ENCODE assay signal across 9 cellular contexts in genomic region chr4:8157496-8157895, GRCh38. TPM values are rescaled to one million over a fixed set of nuclear protein-coding genes. Genes with fewer than 3 reads are reported as not detected.
DNase-seq lines count a peak whose midpoint lies in the region; ATAC-seq and TF ChIP-seq lines count a peak whose summit lies in the region.
"Had no signal": no experiment of that assay in that cellular context is flagged by ENCODE, and none has a peak within 500 bp of the region (broad histone marks: within the 10 kb centered on the region; RNA-seq: fewer than 3 reads in every experiment).

No MANE protein-coding gene starts in this region.

- no peak for TF ChIP-seq CTCF in SK-N-SH (IDR thresholded peaks at IDR 0.05)
- TF ChIP-seq CTCF in activated CD8-positive, alpha-beta T cell treated with anti-CD3 and anti-CD28 coated beads for 36 hours (IDR thresholded peaks at IDR 0.05), result no peak

- H3K9me3 ChIP-seq in SK-N-SH (no peaks in the 10 kb centered on the region), right cardiac atrium (ENCODE audit: control insufficient read depth, low read length) (no peaks in the 10 kb centered on the region)

- 63% methylated on average over 12 of the region's 15 CpGs for WGBS in SK-N-SH (ENCODE audit: low lambda C conversion rate)
- 24% methylated on average over 15 of the region's 15 CpGs for WGBS in right cardiac atrium

- H3K27ac ChIP-seq in SK-N-SH (ENCODE audit: low read depth in 2 of 2, low read length in 1 of 2) (no peak overlapping the region), right cardiac atrium (ENCODE audit: low read length) (no peak overlapping the region)

- no peaks in the 10 kb centered on the region for H3K9me2 ChIP-seq in SK-N-SH

- H3F3A ChIP-seq in SK-N-SH (replicated peaks; ENCODE audit: insufficient read depth), result no peaks in the 10 kb centered on the region

- H4K20me1 ChIP-seq in SK-N-SH (ENCODE audit: insufficient read depth), result no peaks in the 10 kb centered on the region

- POLR2A ChIA-PET in SK-N-SH (lab: Yijun Ruan, JAX), result no interaction called here
- POLR2A ChIA-PET in activated CD8-positive, alpha-beta T cell treated with anti-CD3 and anti-CD28 coated beads for 36 hours (lab: Charles Lee), result no interaction called here

- peaks cover 20% of the 10 kb centered on the region for H3K27me3 ChIP-seq in SK-N-SH (ENCODE audit: insufficient read depth)
- no peaks in the 10 kb centered on the region for H3K27me3 ChIP-seq in right cardiac atrium (ENCODE audit: control insufficient read depth, insufficient read depth)

- H3K27me3 Mint-ChIP-seq in activated CD8-positive, alpha-beta T cell treated with anti-CD3 and anti-CD28 coated beads for 36 hours, result peaks cover 8% of the 10 kb centered on the region
- peaks cover 9% of the 10 kb centered on the region for H3K27me3 Mint-ChIP-seq in stimulated activated memory B cell treated with anti-CD40 and anti-IgM and Interleukin-4, amounts not matched to agents 10 μg/mL and 1 μg/mL and 100 μg/mL, for 72 hours

- no peaks in the 10 kb centered on the region for H3K79me2 ChIP-seq in SK-N-SH (ENCODE audit: insufficient read depth)

- no peak for TF ChIP-seq EP300 in SK-N-SH (IDR thresholded peaks at IDR 0.05; ENCODE audit: borderline replicate concordance in 1 of 2, low read depth in 1 of 2, low read length in 1 of 2)

- CTCF ChIA-PET in SK-N-SH (lab: Yijun Ruan, JAX), result interaction anchor here (1.4 to 5.0 kb wide), 3 partner anchors 13 to 31 kb away, joined by 3 to 26 read pairs (median 4); no protein-coding TSS in a partner anchor
- CTCF ChIA-PET in activated CD8-positive, alpha-beta T cell treated with anti-CD3 and anti-CD28 coated beads for 36 hours (lab: Charles Lee), result interaction anchor here (1.5 kb wide), 1 partner anchor 11 kb away, joined by 3 read pairs; no protein-coding TSS in a partner anchor

- H3K9ac ChIP-seq in SK-N-SH, result no peak overlapping the region

- no peak overlapping the region for H2AFZ ChIP-seq in SK-N-SH (ENCODE audit: low read depth)

- peaks cover 15% of the 10 kb centered on the region for H3K4me1 Mint-ChIP-seq in activated CD8-positive, alpha-beta T cell treated with anti-CD3 and anti-CD28 coated beads for 36 hours (ENCODE audit: low read depth)
- H3K4me1 Mint-ChIP-seq in stimulated activated memory B cell treated with anti-CD40 and anti-IgM and Interleukin-4, amounts not matched to agents 10 μg/mL and 1 μg/mL and 100 μg/mL, for 72 hours, result peaks cover 54% of the 10 kb centered on the region

- H3K4me1 ChIP-seq in SK-N-SH (ENCODE audit: control insufficient read depth in 1 of 2, insufficient read depth in 2 of 2, low read depth in 1 of 2, low read length in 1 of 2) (peaks cover 0 to 31% of the 10 kb centered on the region in 2 experiments; a peak in 1 of 4 replicates), right cardiac atrium (ENCODE audit: control insufficient read depth, insufficient read depth, low read length) (peaks cover 2% of the 10 kb centered on the region)

- intact Hi-C loops in activated CD8-positive, alpha-beta T cell treated with anti-CD3 and anti-CD28 coated beads for 36 hours (cut with micrococcal nuclease), result no loop called here
- intact Hi-C loops in right cardiac atrium (cut with DNase I), result no loop called here

- TF ChIP-seq RAD21 in SK-N-SH (IDR thresholded peaks at IDR 0.05; ENCODE audit: low read length), result no peak

- peak overlapping the region; percentile 99; the same call in 1 of the 2 replicates for H3K4me2 ChIP-seq in SK-N-SH

- ATAC-seq in SK-N-SH treated with all-trans-retinoic acid at 6 μM for 48 hours, result no peak
- ATAC-seq in activated CD8-positive, alpha-beta T cell treated with anti-CD3 and anti-CD28 coated beads for 36 hours, result no peak
- peak in 1 of 2 donors; percentile 4 for ATAC-seq in right cardiac atrium
- ATAC-seq in stimulated activated memory B cell treated with anti-CD40 and anti-IgM and Interleukin-4, amounts not matched to agents 10 μg/mL and 1 μg/mL and 100 μg/mL, for 72 hours, result no peak
- no peak for ATAC-seq in GM19324 (IDR thresholded peaks at IDR 0.05; ENCODE audit: low FRiP score, unreplicated experiment)
- no peak for ATAC-seq in stimulated activated naive CD8-positive, alpha-beta T cell treated with anti-CD3 and anti-CD28 coated beads, Interleukin-15, Interleukin-2, amounts not matched to agents 100 U/mL and 50 U/mL, for 24 hours

- no peaks in the 10 kb centered on the region for H3K36me3 ChIP-seq in SK-N-SH (replicated peaks in 1 of 2; ENCODE audit: control insufficient read depth in 1 of 2, insufficient read depth in 2 of 2, low read length in 1 of 2)

- H3K4me3 ChIP-seq in SK-N-SH (ENCODE audit: low read depth in 2 of 2, low read length in 1 of 2) (peak overlapping the region in 1 of 2 experiments; percentile 57; a peak in 1 of 4 replicates), right cardiac atrium (ENCODE audit: low read length) (peak overlapping the region; percentile 79)

- no peak overlapping the region for H3K27ac Mint-ChIP-seq in activated CD8-positive, alpha-beta T cell treated with anti-CD3 and anti-CD28 coated beads for 36 hours
- no peak overlapping the region for H3K27ac Mint-ChIP-seq in stimulated activated memory B cell treated with anti-CD40 and anti-IgM and Interleukin-4, amounts not matched to agents 10 μg/mL and 1 μg/mL and 100 μg/mL, for 72 hours

- H3K36me3 Mint-ChIP-seq in activated CD8-positive, alpha-beta T cell treated with anti-CD3 and anti-CD28 coated beads for 36 hours (ENCODE audit: low read depth), result no peaks in the 10 kb centered on the region
- H3K36me3 Mint-ChIP-seq in stimulated activated memory B cell treated with anti-CD40 and anti-IgM and Interleukin-4, amounts not matched to agents 10 μg/mL and 1 μg/mL and 100 μg/mL, for 72 hours, result peaks cover 16% of the 10 kb centered on the region

- no peaks in the 10 kb centered on the region for H3K9me3 Mint-ChIP-seq in activated CD8-positive, alpha-beta T cell treated with anti-CD3 and anti-CD28 coated beads for 36 hours
- H3K9me3 Mint-ChIP-seq in stimulated activated memory B cell treated with anti-CD40 and anti-IgM and Interleukin-4, amounts not matched to agents 10 μg/mL and 1 μg/mL and 100 μg/mL, for 72 hours, result no peaks in the 10 kb centered on the region

- H3K4me3 Mint-ChIP-seq in activated CD8-positive, alpha-beta T cell treated with anti-CD3 and anti-CD28 coated beads for 36 hours, result peak overlapping the region; percentile 15
- H3K4me3 Mint-ChIP-seq in stimulated activated memory B cell treated with anti-CD40 and anti-IgM and Interleukin-4, amounts not matched to agents 10 μg/mL and 1 μg/mL and 100 μg/mL, for 72 hours, result peak overlapping the region; percentile 82

- no peak for DNase-seq in SK-N-SH
- no peak for DNase-seq in activated CD8-positive, alpha-beta T cell treated with anti-CD3 and anti-CD28 coated beads for 36 hours
- peak; percentile 52 to 81 (median 73) for DNase-seq in right cardiac atrium
- no peak for DNase-seq in iPS-NIHi7 (ENCODE audit: extremely low spot score)
- DNase-seq in stimulated activated naive CD8-positive, alpha-beta T cell treated with anti-CD3 and anti-CD28 coated beads, Interleukin-15, Interleukin-2, amounts not matched to agents 100 U/mL and 50 U/mL, for 24 hours, result no peak
- DNase-seq: stimulated activated CD4-positive, alpha-beta T cell treated with anti-CD3 and anti-CD28 coated beads, Interleukin-1b, Interleukin-23, amount 100 ng/mL, for 48 hours had no signal

TF ChIP-seq in SK-N-SH, 30 proteins besides CTCF, POLR2A, EP300 and RAD21 (continues in another document):
- TF ChIP-seq FOXM1 (IDR thresholded peaks at IDR 0.05; ENCODE audit: low read depth), result no peak
- TF ChIP-seq TEAD4 (IDR thresholded peaks at IDR 0.05; ENCODE audit: borderline replicate concordance, insufficient read depth), result no peak

TF ChIP-seq in SK-N-SH treated with all-trans-retinoic acid at 6 μM for 48 hours, 23 proteins besides CTCF, POLR2A, EP300 and RAD21 (continues in another document):
- no peak for TF ChIP-seq TCF4 (CRISPR knock-in tag; IDR thresholded peaks at IDR 0.05; ENCODE audit: borderline replicate concordance)
- TF ChIP-seq TSHZ2 (CRISPR knock-in tag; IDR thresholded peaks at IDR 0.05), result no peak

RNA-seq across cellular contexts. Expression of gene ABLIM2, which starts 1.1 kb away (rescaled TPM):
- 0.53 and 0.80 TPM in 2 replicates for polyA plus RNA-seq in SK-N-SH (2012; rRNA removed)
- polyA plus RNA-seq in SK-N-SH (2012; cell fraction: cytosol; rRNA removed), result 0.50 and 0.66 TPM in 2 replicates
- 1.1 and 4.2 TPM in 2 replicates for polyA plus RNA-seq in SK-N-SH (2012; cell fraction: nucleus; rRNA removed)
- under 1 TPM; 0.32 to 0.54 TPM for total RNA-seq in activated CD8-positive, alpha-beta T cell treated with anti-CD3 and anti-CD28 coated beads for 36 hours
- total RNA-seq in right cardiac atrium, result 10 to 100 TPM in 2 of 4 donors, 1 to 10 TPM in 2; 6.2 to 17.4 (median 9.6) TPM
- 4.2 TPM for polyA plus RNA-seq in right cardiac atrium

RNA-seq across cellular contexts. Expression of gene SH3TC1, which starts 41.6 kb away (rescaled TPM):
- polyA plus RNA-seq in SK-N-SH (2012; rRNA removed), result 2.7 and 2.9 TPM in 2 replicates
- 0.54 and 1.2 TPM in 2 replicates for polyA plus RNA-seq in SK-N-SH (2012; cell fraction: cytosol; rRNA removed)
- 8.4 and 11.3 TPM in 2 replicates for polyA plus RNA-seq in SK-N-SH (2012; cell fraction: nucleus; rRNA removed)
- 10 to 100 TPM; 16.2 to 17.5 TPM for total RNA-seq in activated CD8-positive, alpha-beta T cell treated with anti-CD3 and anti-CD28 coated beads for 36 hours
- total RNA-seq in right cardiac atrium, result 10 to 100 TPM in 3 of 4 donors, 1 to 10 TPM in 1; 6.6 to 17.1 (median 11.1) TPM
- 5.4 TPM for polyA plus RNA-seq in right cardiac atrium

Comparison
In these comparisons a context has a peak if more than half of its experiments do, and no peak if none do; other contexts are left out.
1. DNase-seq: peak in right cardiac atrium (3 of 3); none in SK-N-SH (single experiment), activated CD8-positive, alpha-beta T cell treated with anti-CD3 and anti-CD28 coated beads for 36 hours (single experiment), iPS-NIHi7 (single experiment) and stimulated activated naive CD8-positive, alpha-beta T cell treated with anti-CD3 and anti-CD28 coated beads, Interleukin-15, Interleukin-2, amounts not matched to agents 100 U/mL and 50 U/mL, for 24 hours (single experiment).
2. RNA of gene ABLIM2, which starts 1.1 kb away (total RNA-seq): 6.2 to 17.4 TPM in right cardiac atrium; 0.32 to 0.54 TPM in activated CD8-positive, alpha-beta T cell treated with anti-CD3 and anti-CD28 coated beads for 36 hours; every median in the first group is over 4 times any median in the second.